Comparison of ENCODE assay signal across 10 cellular contexts in the genomic region with DNA sequence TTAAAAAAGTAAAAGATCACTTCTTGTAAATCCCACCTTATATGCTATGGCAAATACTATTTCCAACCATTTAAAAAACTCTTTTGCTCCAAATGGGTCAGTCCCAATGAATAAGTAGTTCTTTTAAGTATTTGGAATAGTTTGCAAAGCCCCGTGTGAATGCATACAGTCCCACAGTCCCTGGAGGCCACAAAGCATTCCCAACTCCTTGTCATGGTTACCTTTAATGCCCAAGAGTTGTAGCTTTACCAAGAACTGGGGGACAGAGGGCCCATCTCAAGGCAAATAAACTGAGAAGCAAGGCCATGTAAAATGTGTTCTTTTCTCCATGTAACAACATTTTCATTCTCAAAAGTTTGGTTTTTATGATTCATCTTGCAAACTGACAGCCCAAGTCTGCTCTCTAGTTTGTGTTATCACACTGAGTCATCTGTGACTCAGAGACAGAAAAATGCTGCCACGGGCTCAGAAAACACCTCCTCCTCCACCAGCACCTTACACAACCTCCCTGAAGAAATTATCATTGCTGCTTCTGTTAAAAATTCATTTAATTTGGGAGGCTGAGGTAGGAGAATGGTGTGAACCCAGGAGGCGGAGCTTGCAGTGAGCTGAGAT.
DNase-seq lines count a peak whose midpoint lies in the region; ATAC-seq and FAIRE-seq lines count a peak whose summit lies in the region.
"Had no signal": no experiment of that assay in that cellular context is flagged by ENCODE, and none has a peak within 500 bp of the region (broad histone marks: within the 10 kb centered on the region; RNA-seq: fewer than 3 reads in every experiment).

No MANE protein-coding gene starts in this region.

- H3K36me3 Mint-ChIP-seq in stimulated activated memory B cell treated with anti-CD40 and anti-IgM and Interleukin-4, amounts not matched to agents 10 μg/mL and 1 μg/mL and 100 μg/mL, for 72 hours = no peaks in the 10 kb centered on the region

- H3K27me3 ChIP-seq in skeletal muscle satellite cell (ENCODE audit: control insufficient read depth, insufficient read depth, low read length) = no peaks in the 10 kb centered on the region
- H3K27me3 ChIP-seq: BLaER1 treated with 17β-estradiol and CSF1 and Interleukin-3, amounts not matched to agents 10 nM and 100 nM; heart right ventricle had no signal

- no peaks in the 10 kb centered on the region for H3K9me3 Mint-ChIP-seq in stimulated activated memory B cell treated with anti-CD40 and anti-IgM and Interleukin-4, amounts not matched to agents 10 μg/mL and 1 μg/mL and 100 μg/mL, for 72 hours

- H3K4me3 Mint-ChIP-seq in stimulated activated memory B cell treated with anti-CD40 and anti-IgM and Interleukin-4, amounts not matched to agents 10 μg/mL and 1 μg/mL and 100 μg/mL, for 72 hours = no peak overlapping the region

- H3K27me3 Mint-ChIP-seq in stimulated activated memory B cell treated with anti-CD40 and anti-IgM and Interleukin-4, amounts not matched to agents 10 μg/mL and 1 μg/mL and 100 μg/mL, for 72 hours = peaks cover 3% of the 10 kb centered on the region

- H3K36me3 ChIP-seq in skeletal muscle satellite cell (ENCODE audit: insufficient read depth, low read length) = no peaks in the 10 kb centered on the region
- H3K36me3 ChIP-seq: BLaER1 treated with 17β-estradiol and CSF1 and Interleukin-3, amounts not matched to agents 10 nM and 100 nM; heart right ventricle had no signal

- peaks cover 51% of the 10 kb centered on the region for H3K4me1 ChIP-seq in skeletal muscle satellite cell (ENCODE audit: control insufficient read depth, insufficient read depth, low read length)
- H3K4me1 ChIP-seq: heart right ventricle had no signal

- H3K4me3 ChIP-seq in skeletal muscle satellite cell (ENCODE audit: low read length) = peak overlapping the region; percentile 45
- H3K4me3 ChIP-seq: BLaER1 treated with 17β-estradiol and CSF1 and Interleukin-3, amounts not matched to agents 10 nM and 100 nM; heart right ventricle had no signal

- no peak for ATAC-seq in GM18868 (IDR thresholded peaks at IDR 0.05; ENCODE audit: unreplicated experiment)
- ATAC-seq in stimulated activated memory B cell treated with anti-CD40 and anti-IgM and Interleukin-4, amounts not matched to agents 10 μg/mL and 1 μg/mL and 100 μg/mL, for 72 hours = no peak

- H3K9ac ChIP-seq in skeletal muscle satellite cell (ENCODE audit: low read depth, low read length) = peak overlapping the region; percentile 38
- H3K9ac ChIP-seq: BLaER1 treated with 17β-estradiol and CSF1 and Interleukin-3, amounts not matched to agents 10 nM and 100 nM had no signal

- peak overlapping the region; percentile 65 for H3K4me2 ChIP-seq in skeletal muscle satellite cell (ENCODE audit: low read length)

- no peaks in the 10 kb centered on the region for H3K4me1 Mint-ChIP-seq in stimulated activated memory B cell treated with anti-CD40 and anti-IgM and Interleukin-4, amounts not matched to agents 10 μg/mL and 1 μg/mL and 100 μg/mL, for 72 hours

- peak; percentile 94 for FAIRE-seq in RCC 7860 (lab: Jason Lieb, UNC)

- DNase-seq in activated CD4-positive, alpha-beta T cell treated with anti-CD3 and anti-CD28 coated beads for 48 hours = peak; percentile 25
- DNase-seq in activated CD4-positive, alpha-beta T cell treated with anti-CD3 and anti-CD28 coated beads, Interleukin-2, amount 50 U/mL, for 1 hour = no peak
- DNase-seq in RCC 7860 (ENCODE audit: low spot score) = peak; percentile 81
- DNase-seq in fibroblast of peridontal ligament (ENCODE audit: extremely low read depth) = peak; percentile 91
- no peak for DNase-seq in RPMI8226
- DNase-seq: heart right ventricle had no signal

- no peak overlapping the region for H3K27ac Mint-ChIP-seq in stimulated activated memory B cell treated with anti-CD40 and anti-IgM and Interleukin-4, amounts not matched to agents 10 μg/mL and 1 μg/mL and 100 μg/mL, for 72 hours

- no peaks in the 10 kb centered on the region for H3K9me3 ChIP-seq in skeletal muscle satellite cell (replicated peaks; ENCODE audit: low read length)
- H3K9me3 ChIP-seq: BLaER1 treated with 17β-estradiol and CSF1 and Interleukin-3, amounts not matched to agents 10 nM and 100 nM had no signal

Comparison
In these comparisons a context has a peak if more than half of its experiments do, and no peak if none do; other contexts are left out.
1. DNase-seq: peak in activated CD4-positive, alpha-beta T cell treated with anti-CD3 and anti-CD28 coated beads for 48 hours (single experiment), RCC 7860 (single experiment) and fibroblast of peridontal ligament (single experiment); none in activated CD4-positive, alpha-beta T cell treated with anti-CD3 and anti-CD28 coated beads, Interleukin-2, amount 50 U/mL, for 1 hour (single experiment) and RPMI8226 (single experiment).